15 cellular contexts compared by ENCODE assay signal in the genomic region with DNA sequence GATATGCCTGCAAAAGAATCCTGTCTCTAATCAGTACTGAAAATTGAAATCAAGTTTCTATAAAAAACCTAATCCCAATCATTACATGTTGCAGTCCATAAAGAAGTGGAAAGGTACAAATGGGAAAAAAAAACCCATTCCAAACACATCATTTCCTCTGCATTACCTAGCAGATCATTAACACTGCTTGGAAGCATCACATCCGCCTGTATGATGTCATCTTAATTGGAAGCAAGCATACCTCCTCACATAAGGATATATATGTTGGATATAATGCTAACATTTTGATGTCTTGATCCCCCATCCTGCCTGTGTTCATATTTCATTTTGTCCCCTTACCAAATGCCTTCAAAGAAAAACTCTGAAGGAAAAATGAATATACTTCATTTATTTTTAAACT.
DNase-seq lines count a peak whose midpoint lies in the region; ATAC-seq, FAIRE-seq and TF ChIP-seq lines count a peak whose summit lies in the region.
"Had no signal": no experiment of that assay in that cellular context is flagged by ENCODE, and none has a peak within 500 bp of the region (broad histone marks: within the 10 kb centered on the region; RNA-seq: fewer than 3 reads in every experiment).

No MANE protein-coding gene starts in this region.

- H3K4me1 ChIP-seq in HepG2 (ENCODE audit: insufficient read depth, low read length) = peaks cover 44% of the 10 kb centered on the region
- H3K4me1 ChIP-seq in right lobe of liver = peaks cover 0 to 36% (median 9%) of the 10 kb centered on the region in 4 donors
- peaks cover 19% of the 10 kb centered on the region for H3K4me1 ChIP-seq in endothelial cell of umbilical vein (ENCODE audit: control insufficient read depth, extremely low read depth, insufficient read depth, low read length)
- H3K4me1 ChIP-seq in mucosa of descending colon (ENCODE audit: low read depth) = peaks cover 7% of the 10 kb centered on the region
- H3K4me1 ChIP-seq: A549 had no signal

- BruUV-seq in HepG2 (replicated peaks; lab: Mats Ljungman, UMichigan) = no TSS peak
- BruUV-seq in endothelial cell of umbilical vein (replicated peaks; lab: Mats Ljungman, UMichigan) = no TSS peak

- H3K4me2 ChIP-seq in HepG2 (ENCODE audit: low read depth, low read length) (no peak overlapping the region), endothelial cell of umbilical vein (ENCODE audit: insufficient read depth, low read length) (peak overlapping the region; percentile 51)
- H3K4me2 ChIP-seq: A549 had no signal

- DNase-seq in HepG2 (ENCODE audit: low spot score) = no peak
- no peak for DNase-seq in right lobe of liver
- no peak for DNase-seq in endothelial cell of umbilical vein (ENCODE audit: low read depth, low spot score)
- no peak for DNase-seq in mucosa of descending colon
- DNase-seq in HCEC 1CT = no peak
- DNase-seq: CD8-positive, alpha-beta T cell; DMS79 treated with DMSO at 0.1 percent for 48 hours; EL; H7 had no signal

- TF ChIP-seq CTCF in HepG2 (CRISPR knock-in tag; IDR thresholded peaks at IDR 0.05) (no peak), right lobe of liver (IDR thresholded peaks at IDR 0.05) (no peak), endothelial cell of umbilical vein (IDR thresholded peaks at IDR 0.05; ENCODE audit: extremely low read depth in 1 of 2, insufficient read depth in 1 of 2, low read depth in 1 of 2, low read length in 2 of 2) (no peak), mucosa of descending colon (IDR thresholded peaks at IDR 0.05) (no peak)

- H3K27ac ChIP-seq in HepG2 (ENCODE audit: extremely low read length, insufficient read depth, low read length) (no peak overlapping the region), right lobe of liver (no peak overlapping the region), endothelial cell of umbilical vein (ENCODE audit: insufficient read depth, low read depth, low read length) (no peak overlapping the region)
- H3K27ac ChIP-seq: A549 had no signal

- no peaks in the 10 kb centered on the region for H4K20me1 ChIP-seq in HepG2 (ENCODE audit: insufficient read depth, low read length)
- no peaks in the 10 kb centered on the region for H4K20me1 ChIP-seq in endothelial cell of umbilical vein (replicated peaks; ENCODE audit: control insufficient read depth, extremely low read depth, insufficient read depth, low read length)

- in situ Hi-C loops in HepG2 (cut with HindIII; ENCODE audit: extremely low pct_ligation_motif_present, low pct_unique_long_range_greater_than_20kb) = loop anchor here (25.0 kb wide), 1 partner anchor 503 kb away; no protein-coding TSS in a partner anchor

- intact Hi-C loops in HepG2 (cut with micrococcal nuclease; ENCODE audit: unreplicated experiment) (loop anchor here (2.0 kb wide), 1 partner anchor 135 kb away; no protein-coding TSS in a partner anchor), right lobe of liver (cut with DNase I) (no loop called here), endothelial cell of umbilical vein (cut with micrococcal nuclease) (loop anchor here (1.0 to 5.0 kb wide), 4 partner anchors 21 to 493 kb away; no protein-coding TSS in a partner anchor), mucosa of descending colon (cut with DNase I, micrococcal nuclease) (no loop called here)

- FAIRE-seq in HepG2 (lab: Jason Lieb, UNC) (no peak), endothelial cell of umbilical vein (lab: Jason Lieb, UNC) (no peak)
- FAIRE-seq: A549, D721Med, G401.6, GM12891 had no signal

- no peak for ATAC-seq in HepG2
- ATAC-seq in right lobe of liver = no peak
- ATAC-seq in mucosa of descending colon = peak; percentile 47
- ATAC-seq in HG03039 (IDR thresholded peaks at IDR 0.05; ENCODE audit: unreplicated experiment) = no peak
- ATAC-seq: A549; CD8-positive, alpha-beta T cell; GM23338 had no signal

- H3K9me1 ChIP-seq in endothelial cell of umbilical vein (replicated peaks; ENCODE audit: control insufficient read depth, extremely low read depth, insufficient read depth, low read length) = no peaks in the 10 kb centered on the region

- no peaks in the 10 kb centered on the region for H3K36me3 ChIP-seq in HepG2 (replicated peaks in 1 of 2; ENCODE audit: control insufficient read depth in 1 of 2, insufficient read depth in 2 of 2, low read length in 2 of 2)
- no peaks in the 10 kb centered on the region for H3K36me3 ChIP-seq in right lobe of liver
- H3K36me3 ChIP-seq in endothelial cell of umbilical vein (ENCODE audit: control insufficient read depth in 2 of 2, extremely low read depth in 1 of 2, insufficient read depth in 2 of 2, low read length in 2 of 2) = no peaks in the 10 kb centered on the region
- H3K36me3 ChIP-seq in mucosa of descending colon (ENCODE audit: low read depth) = no peaks in the 10 kb centered on the region

- TF ChIP-seq RAD21 in HepG2 (CRISPR knock-in tag; IDR thresholded peaks at IDR 0.05) = no peak

- H2AFZ ChIP-seq in HepG2 (ENCODE audit: low read length) = no peak overlapping the region
- no peak overlapping the region for H2AFZ ChIP-seq in endothelial cell of umbilical vein (ENCODE audit: low read depth, low read length)
- H2AFZ ChIP-seq: GM23338 had no signal

- H3K79me2 ChIP-seq in HepG2 (ENCODE audit: insufficient read depth, low read length) = no peaks in the 10 kb centered on the region
- H3K79me2 ChIP-seq in endothelial cell of umbilical vein (ENCODE audit: control insufficient read depth, insufficient read depth, low read length) = no peaks in the 10 kb centered on the region

- CTCF ChIA-PET in HepG2 (lab: Yijun Ruan, JAX; ENCODE audit: low intra/inter-chr PET ratio, low total read pairs) = interaction anchor here (0.9 kb wide), 1 partner anchor 233 kb away, joined by 3 read pairs; no protein-coding TSS in a partner anchor
- CTCF ChIA-PET in endothelial cell of umbilical vein (lab: Charles Lee) = interaction anchor here (0.5 to 1.1 kb wide), 2 partner anchors 217 to 227 kb away, joined by 3 read pairs; no protein-coding TSS in a partner anchor

- H3K27me3 ChIP-seq in HepG2 (ENCODE audit: control insufficient read depth in 1 of 2, insufficient read depth in 2 of 2, low read length in 2 of 2) (no peaks in the 10 kb centered on the region), right lobe of liver (no peaks in the 10 kb centered on the region), endothelial cell of umbilical vein (ENCODE audit: control insufficient read depth in 2 of 2, insufficient read depth in 2 of 2, low read length in 2 of 2) (no peaks in the 10 kb centered on the region)

- TF ChIP-seq POLR2A in HepG2 (IDR thresholded peaks at IDR 0.05; ENCODE audit: insufficient read depth in 1 of 2, low read depth in 2 of 2, low read length in 2 of 2) (no peak), right lobe of liver (IDR thresholded peaks at IDR 0.05) (no peak), endothelial cell of umbilical vein (IDR thresholded peaks at IDR 0.05; ENCODE audit: low read depth, low read length) (no peak)

- H3K4me3 ChIP-seq in HepG2 (replicated peaks in 1 of 3; ENCODE audit: insufficient read depth in 1 of 3, low read depth in 2 of 3, low read length in 3 of 3) (no peak overlapping the region), right lobe of liver (no peak overlapping the region), endothelial cell of umbilical vein (replicated peaks in 1 of 3; ENCODE audit: insufficient read depth in 1 of 3, low read depth in 1 of 3, low read length in 3 of 3) (no peak overlapping the region), mucosa of descending colon (no peak overlapping the region)
- H3K4me3 ChIP-seq: A549, GM23338 had no signal

- 71% methylated on average over 1 of the region's 1 CpG for WGBS in HepG2 (ENCODE audit: low lambda C conversion rate)
- WGBS in right lobe of liver (ENCODE audit: insufficient coverage, low coverage, low lambda C conversion rate, missing lambda C conversion rate) = 77% methylated on average over 1 of the region's 1 CpG

- H3K9ac ChIP-seq in HepG2 (ENCODE audit: insufficient read depth, low read depth, low read length) (no peak overlapping the region), endothelial cell of umbilical vein (replicated peaks; ENCODE audit: extremely low read depth, insufficient read depth, low read length) (no peak overlapping the region)

- TF ChIP-seq EP300 in HepG2 (IDR thresholded peaks at IDR 0.05; ENCODE audit: low read depth in 2 of 2, low read length in 2 of 2) (no peak), HepG2 (CRISPR knock-in tag; IDR thresholded peaks at IDR 0.05; ENCODE audit: borderline replicate concordance) (no peak)

- H3K9me3 ChIP-seq in HepG2 (ENCODE audit: low read length) (no peaks in the 10 kb centered on the region), right lobe of liver (no peaks in the 10 kb centered on the region), endothelial cell of umbilical vein (replicated peaks; ENCODE audit: control insufficient read depth, insufficient read depth, low read length) (no peaks in the 10 kb centered on the region), mucosa of descending colon (no peaks in the 10 kb centered on the region)
- H3K9me3 ChIP-seq: A549 had no signal

- POLR2A ChIA-PET in HepG2 (lab: Yijun Ruan, JAX) = no interaction called here
- POLR2A ChIA-PET in endothelial cell of umbilical vein (lab: Charles Lee) = no interaction called here

- dilution Hi-C loops in endothelial cell of umbilical vein (cut with MboI; ENCODE audit: extremely low pct_ligation_motif_present, low sequenced_read_pairs) = no loop called here

TF ChIP-seq in HepG2, 621 proteins besides CTCF, POLR2A, EP300 and RAD21 (continues in another document):
- peak; percentile 61 for TF ChIP-seq ATF7 (IDR thresholded peaks at IDR 0.05)
- TF ChIP-seq ATF7 (CRISPR knock-in tag; IDR thresholded peaks at IDR 0.05) = no peak

TF ChIP-seq in endothelial cell of umbilical vein, 7 proteins besides CTCF, POLR2A, EP300 and RAD21:
- TF ChIP-seq GATA2 (IDR thresholded peaks at IDR 0.05; ENCODE audit: insufficient read depth, insufficient read length, low read depth, low read length) (no peak), POLR2AphosphoS5 (IDR thresholded peaks at IDR 0.05; ENCODE audit: insufficient read depth, low read depth, low read length) (no peak), FOS (IDR thresholded peaks at IDR 0.05; ENCODE audit: borderline replicate concordance, insufficient read depth, low read length) (no peak), MYC (IDR thresholded peaks at IDR 0.05; ENCODE audit: low read depth, low read length) (no peak), EZH2 (IDR thresholded peaks at IDR 0.05; ENCODE audit: borderline replicate concordance, low read depth, low read length, severe bottlenecking) (no peak), JUN (IDR thresholded peaks at IDR 0.05; ENCODE audit: borderline replicate concordance, insufficient read depth, insufficient read length, low read depth) (no peak)
- TF ChIP-seq, protein P1, sequence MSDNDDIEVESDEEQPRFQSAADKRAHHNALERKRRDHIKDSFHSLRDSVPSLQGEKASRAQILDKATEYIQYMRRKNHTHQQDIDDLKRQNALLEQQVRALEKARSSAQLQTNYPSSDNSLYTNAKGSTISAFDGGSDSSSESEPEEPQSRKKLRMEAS (IDR thresholded peaks at IDR 0.05; ENCODE audit: insufficient read depth, insufficient read length) = no peak

Comparison
In these comparisons a context has a peak if more than half of its experiments do, and no peak if none do; other contexts are left out.
1. intact Hi-C loops: an anchor here in HepG2 (2.0 kb wide) and endothelial cell of umbilical vein (1.0 to 5.0 kb wide); none called in right lobe of liver and mucosa of descending colon.